Comparison of ENCODE assay signal across 15 cellular contexts in genomic region chr7:36599645-36600313, GRCh38.
"Had no signal": no experiment of that assay in that cellular context is flagged by ENCODE, and none has a peak within 500 bp of the region (broad histone marks: within the 10 kb centered on the region; RNA-seq: fewer than 3 reads in every experiment).

No MANE protein-coding gene starts in this region.

- H3K9me3 ChIP-seq: adrenal gland, SK-N-SH, tibial nerve had no signal

- H3K4me3 Mint-ChIP-seq: neural crest cell had no signal

- H3K27me3 ChIP-seq: adrenal gland, tibial nerve had no signal

- ATAC-seq: left colon had no signal

- DNase-seq: activated CD4-positive, alpha-beta T cell treated with anti-CD3 and anti-CD28 coated beads for 48 hours; activated effector memory CD4-positive, alpha-beta T cell treated with anti-CD3 and anti-CD28 coated beads, Interleukin-2, amount 50 U/mL, for 16 hours; activated T-cell treated with anti-CD3 and anti-CD28 coated beads, Interleukin-2, amount 50 U/mL, for 1 hour; adrenal gland; cortex of kidney; hypothalamus; left colon; retina; SK-N-SH; T-helper 1 cell had no signal

- H3K27ac ChIP-seq: adrenal gland, parathyroid adenoma, skin epidermis, tibial nerve, VCaP had no signal

- H3K4me2 ChIP-seq: SK-N-SH had no signal

- H3K9ac ChIP-seq: parathyroid adenoma, SK-N-SH had no signal

- H3K9me3 Mint-ChIP-seq: neural crest cell had no signal

- H3K36me3 ChIP-seq: adrenal gland, tibial nerve had no signal

- H3K79me2 ChIP-seq: parathyroid adenoma had no signal

- H3K4me3 ChIP-seq: adrenal gland, skin epidermis, tibial nerve had no signal

- H3K4me1 ChIP-seq: adrenal gland, parathyroid adenoma, tibial nerve had no signal

- H2AFZ ChIP-seq: parathyroid adenoma had no signal
